In genomic region chr16:29962344-29962994, GRCh38 we compare ENCODE assay signal across 8 cellular contexts. TPM values are rescaled to one million over a fixed set of nuclear protein-coding genes. Genes with fewer than 3 reads are reported as not detected.
A peak's percentile ranks its signal among the peaks of the same experiment; 100 is the strongest.
DNase-seq lines count a peak whose midpoint lies in the region; ATAC-seq and TF ChIP-seq lines count a peak whose summit lies in the region.

No MANE protein-coding gene starts in this region.

- H3K27me3 Mint-ChIP-seq in activated naive CD8-positive, alpha-beta T cell: no peaks in the 10 kb centered on the region

- no peak for TF ChIP-seq CTCF in AG10803 (conservative IDR thresholded peaks at IDR 0.05; ENCODE audit: low read length)

- H3K4me3 ChIP-seq in AG10803 (ENCODE audit: low read length): peak overlapping the region; percentile 87

- intact Hi-C loops in left ventricle myocardium superior (cut with micrococcal nuclease): no loop called here

- H3K4me3 Mint-ChIP-seq in activated naive CD8-positive, alpha-beta T cell: peak overlapping the region; percentile 91

- ATAC-seq in HG03066 (IDR thresholded peaks at IDR 0.05; ENCODE audit: low read depth, unreplicated experiment) (peak; percentile 10), left ventricle myocardium superior (peak; percentile 56), GM18870 (IDR thresholded peaks at IDR 0.05; ENCODE audit: unreplicated experiment) (no peak)

- DNase-seq in AG10803 (ENCODE audit: low read depth) (peak; percentile 45), left ventricle myocardium superior (no peak), retina (peak; percentile 36), NCI-H345 treated with DMSO at 0.1 percent for 48 hours (lab: John Stamatoyannopoulos, UW; ENCODE audit: unreplicated experiment) (no peak)
- DNase-seq in activated CD8-positive, alpha-beta memory T cell treated with anti-CD3 and anti-CD28 coated beads for 24 hours: no peak

- H3K36me3 Mint-ChIP-seq in activated naive CD8-positive, alpha-beta T cell: no peaks in the 10 kb centered on the region

- peak overlapping the region; percentile 81 for H3K27ac Mint-ChIP-seq in activated naive CD8-positive, alpha-beta T cell

- H3K9me3 Mint-ChIP-seq in activated naive CD8-positive, alpha-beta T cell (ENCODE audit: low read depth): no peaks in the 10 kb centered on the region

- H3K4me1 Mint-ChIP-seq in activated naive CD8-positive, alpha-beta T cell (ENCODE audit: low read depth): peaks cover 18% of the 10 kb centered on the region

RNA-seq across cellular contexts. Expression of gene TMEM219, which starts 0.6 kb away (rescaled TPM):
- 66.2 TPM for total RNA-seq in left ventricle myocardium superior

RNA-seq across cellular contexts. Expression of gene TAOK2, which starts 11.2 kb away (rescaled TPM):
- total RNA-seq in left ventricle myocardium superior: 34.9 TPM

RNA-seq across cellular contexts. Expression of gene HIRIP3, which starts 32.9 kb away (rescaled TPM):
- 19.4 TPM for total RNA-seq in left ventricle myocardium superior

RNA-seq across cellular contexts. Expression of gene INO80E, which starts 33.6 kb away (rescaled TPM):
- 31.3 TPM for total RNA-seq in left ventricle myocardium superior

RNA-seq across cellular contexts. Expression of gene KCTD13, which starts 36.4 kb away (rescaled TPM):
- 5.5 TPM for total RNA-seq in left ventricle myocardium superior

Comparison
In these comparisons a context has a peak if more than half of its experiments do, and no peak if none do; other contexts are left out.
1. DNase-seq: peak in AG10803 (single experiment) and retina (single experiment); none in left ventricle myocardium superior (single experiment), NCI-H345 treated with DMSO at 0.1 percent for 48 hours (single experiment) and activated CD8-positive, alpha-beta memory T cell treated with anti-CD3 and anti-CD28 coated beads for 24 hours (single experiment).